9 cellular contexts compared by ENCODE assay signal in the genomic region with DNA sequence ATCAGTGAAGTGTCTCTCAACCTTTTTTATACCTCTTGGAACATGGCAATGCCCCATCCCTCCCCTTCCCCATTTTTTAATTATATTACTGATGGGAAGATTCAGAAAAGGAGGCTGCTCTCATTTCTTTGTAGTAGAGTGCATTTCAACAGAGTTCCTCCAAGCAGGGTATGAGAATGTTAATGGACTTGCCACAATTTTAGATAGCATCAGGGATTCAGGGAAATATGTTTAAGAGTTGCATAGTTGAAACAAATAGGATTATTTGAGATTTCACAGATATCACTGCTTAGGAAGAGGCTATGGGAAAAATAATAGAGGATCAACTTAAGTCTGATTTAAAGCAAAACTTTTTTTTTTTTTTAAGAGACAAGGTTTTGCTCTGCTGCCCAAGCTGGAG. TPM values are rescaled to one million over a fixed set of nuclear protein-coding genes. Genes with fewer than 3 reads are reported as not detected.
"Had no signal": no experiment of that assay in that cellular context is flagged by ENCODE, and none has a peak within 500 bp of the region (broad histone marks: within the 10 kb centered on the region; RNA-seq: fewer than 3 reads in every experiment).

No MANE protein-coding gene starts in this region.

- H2AFZ ChIP-seq: GM23248 had no signal

- H3K27ac ChIP-seq: GM23248 had no signal

- H3K27ac Mint-ChIP-seq: HFFc6 had no signal

- H3K9me3 Mint-ChIP-seq: HFFc6 had no signal

- DNase-seq: GM23248, GOT3, H7, HFFc6, IMR-90 had no signal

- H3K4me3 Mint-ChIP-seq: HFFc6 had no signal

- H3K4me1 ChIP-seq: HAP-1 had no signal

- H3K4me3 ChIP-seq: GM23248, HAP-1 had no signal

- H3K9ac ChIP-seq: GM23248 had no signal

- ATAC-seq: HCT116 had no signal

- H3K9me3 ChIP-seq: HAP-1 had no signal

- H3K36me3 ChIP-seq: HAP-1 had no signal

RNA-seq across cellular contexts. Expression of a gene that starts 46.2 kb away (rescaled TPM):
- total RNA-seq: GM23248, H4, H7, HFFc6, HT-29, IMR-90 had no signal
- polyA plus RNA-seq: GM23248, IMR-90 had no signal
